Comparison of ENCODE assay signal across 8 cellular contexts in the genomic region with DNA sequence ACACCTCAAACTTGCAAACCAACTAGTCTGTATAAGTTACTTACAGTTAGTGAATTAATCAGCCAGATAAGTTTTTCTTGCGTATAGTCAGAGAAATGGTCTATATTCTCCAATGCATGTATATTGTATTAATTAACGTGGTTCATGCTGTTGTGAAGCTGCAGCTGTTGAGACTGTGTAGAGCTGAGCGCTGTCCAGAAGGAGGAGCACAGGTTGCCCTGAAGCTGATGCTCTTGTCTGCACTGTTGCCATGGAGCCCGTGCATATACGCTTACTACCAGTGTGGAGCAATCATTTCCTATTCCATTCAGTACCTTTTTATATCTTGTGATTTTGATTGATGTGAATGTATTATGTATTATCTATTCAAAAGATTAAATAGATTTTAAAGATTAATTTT.
DNase-seq lines count a peak whose midpoint lies in the region; ATAC-seq and TF ChIP-seq lines count a peak whose summit lies in the region.

No MANE protein-coding gene starts in this region.

- peaks cover 3% of the 10 kb centered on the region for H3K36me3 Mint-ChIP-seq in memory B cell

- H3K27me3 Mint-ChIP-seq in memory B cell, result peaks cover 7% of the 10 kb centered on the region

- no peak overlapping the region for H3K27ac ChIP-seq in right atrium auricular region

- TF ChIP-seq CTCF in right atrium auricular region (IDR thresholded peaks at IDR 0.05), result no peak

- H3K4me3 Mint-ChIP-seq in memory B cell, result no peak overlapping the region

- intact Hi-C loops in left cardiac atrium (cut with DNase I), result no loop called here

- no peak overlapping the region for H3K4me3 ChIP-seq in right atrium auricular region

- H3K9me3 Mint-ChIP-seq in memory B cell, result peaks cover 2% of the 10 kb centered on the region

- no peaks in the 10 kb centered on the region for H3K36me3 ChIP-seq in right atrium auricular region

- H3K9me3 ChIP-seq in right atrium auricular region, result no peaks in the 10 kb centered on the region

- ATAC-seq in left cardiac atrium (peak; percentile 65 to 78), memory B cell (ENCODE audit: low read depth) (peak; percentile 99), HG03565 (IDR thresholded peaks at IDR 0.05; ENCODE audit: unreplicated experiment) (no peak), HG02970 (IDR thresholded peaks at IDR 0.05; ENCODE audit: low FRiP score, unreplicated experiment) (no peak)

- no peak for DNase-seq in left cardiac atrium
- no peak for DNase-seq in right atrium auricular region (ENCODE audit: low spot score)
- DNase-seq in NCI-H524 treated with DMSO at 0.1 percent for 48 hours (lab: John Stamatoyannopoulos, UW), result peak; percentile 66
- DNase-seq in activated T-cell treated with anti-CD3 and anti-CD28 coated beads, Interleukin-2, amount 50 U/mL, for 48 hours, result peak; percentile 25 to 49
- DNase-seq in memory B cell (ENCODE audit: low spot score in 2 of 2), result no peak
- no peak for DNase-seq in pons (ENCODE audit: low spot score)

- no peak overlapping the region for H3K27ac Mint-ChIP-seq in memory B cell

- H3K4me1 ChIP-seq in right atrium auricular region, result no peaks in the 10 kb centered on the region

- no peaks in the 10 kb centered on the region for H3K27me3 ChIP-seq in right atrium auricular region

- peaks cover 5% of the 10 kb centered on the region for H3K4me1 Mint-ChIP-seq in memory B cell

Comparison
In these comparisons a context has a peak if more than half of its experiments do, and no peak if none do; other contexts are left out.
1. ATAC-seq: peak in left cardiac atrium (2 of 2) and memory B cell (single experiment); none in HG03565 (single experiment) and HG02970 (single experiment).
2. DNase-seq: peak in NCI-H524 treated with DMSO at 0.1 percent for 48 hours (single experiment) and activated T-cell treated with anti-CD3 and anti-CD28 coated beads, Interleukin-2, amount 50 U/mL, for 48 hours (2 of 2); none in left cardiac atrium (single experiment), right atrium auricular region (single experiment), memory B cell (0 of 2) and pons (single experiment).